ENCODE assay signal across 23 cellular contexts in genomic region chr18:58633874-58634273, GRCh38. TPM values are rescaled to one million over a fixed set of nuclear protein-coding genes. Genes with fewer than 3 reads are reported as not detected.
DNase-seq lines count a peak whose midpoint lies in the region; ATAC-seq and TF ChIP-seq lines count a peak whose summit lies in the region.
"Had no signal": no experiment of that assay in that cellular context is flagged by ENCODE, and none has a peak within 500 bp of the region (broad histone marks: within the 10 kb centered on the region; RNA-seq: fewer than 3 reads in every experiment).

No MANE protein-coding gene starts in this region.

- no peaks in the 10 kb centered on the region for H3F3A ChIP-seq in SK-N-SH (replicated peaks; ENCODE audit: insufficient read depth)

- no peak overlapping the region for H3K4me3 ChIP-seq in SK-N-SH (ENCODE audit: low read depth in 2 of 2, low read length in 1 of 2)
- peak overlapping the region; percentile 11; the same call in 1 of the 2 replicates for H3K4me3 ChIP-seq in GM12865 (ENCODE audit: low read depth, low read length)
- H3K4me3 ChIP-seq in adipocyte (ENCODE audit: low read length) = no peak overlapping the region
- no peak overlapping the region for H3K4me3 ChIP-seq in psoas muscle
- H3K4me3 ChIP-seq in foreskin fibroblast (ENCODE audit: low read depth in 1 of 2, low read length in 2 of 2) = no peak overlapping the region
- H3K4me3 ChIP-seq: K562 had no signal

- no peak for TF ChIP-seq CTCF in SK-N-SH (IDR thresholded peaks at IDR 0.05)
- no peak for TF ChIP-seq CTCF in GM12865 (IDR thresholded peaks at IDR 0.05; ENCODE audit: insufficient read depth, low read depth, low read length, missing control alignments)
- TF ChIP-seq CTCF in psoas muscle (IDR thresholded peaks at IDR 0.05) = no peak
- TF ChIP-seq CTCF in foreskin fibroblast (IDR thresholded peaks at IDR 0.05; ENCODE audit: low read depth, low read length) = no peak

- H3K27me3 ChIP-seq in SK-N-SH (ENCODE audit: insufficient read depth) (no peaks in the 10 kb centered on the region), adipocyte (replicated peaks; ENCODE audit: control insufficient read depth, insufficient read depth, low read length) (no peaks in the 10 kb centered on the region), psoas muscle (ENCODE audit: insufficient read depth in 3 of 3, low read length in 2 of 3) (no peaks in the 10 kb centered on the region)

- H4K20me1 ChIP-seq in SK-N-SH (ENCODE audit: insufficient read depth) = no peaks in the 10 kb centered on the region

- TF ChIP-seq RAD21 in SK-N-SH (IDR thresholded peaks at IDR 0.05; ENCODE audit: low read length) = no peak

- no peak overlapping the region for H3K9ac ChIP-seq in SK-N-SH
- H3K9ac ChIP-seq in adipocyte (ENCODE audit: low read length) = peak overlapping the region; percentile 39

- no peak overlapping the region for H3K4me2 ChIP-seq in SK-N-SH

- H3K27ac ChIP-seq in SK-N-SH (ENCODE audit: low read depth in 2 of 2, low read length in 1 of 2) = no peak overlapping the region
- peak overlapping the region; percentile 79 for H3K27ac ChIP-seq in psoas muscle
- H3K27ac ChIP-seq: 22Rv1 had no signal

- peaks cover under 1 to 6% of the 10 kb centered on the region in 2 experiments; a peak in 3 of 4 replicates for H3K4me1 ChIP-seq in SK-N-SH (ENCODE audit: control insufficient read depth in 1 of 2, insufficient read depth in 2 of 2, low read depth in 1 of 2, low read length in 1 of 2)
- peaks cover 32% of the 10 kb centered on the region for H3K4me1 ChIP-seq in adipocyte (ENCODE audit: control insufficient read depth, insufficient read depth, low read length)
- peaks cover 63% of the 10 kb centered on the region for H3K4me1 ChIP-seq in psoas muscle

- DNase-seq in SK-N-SH = no peak
- peak; percentile 63 for DNase-seq in GM12865 (ENCODE audit: low read depth)
- DNase-seq in adipocyte (ENCODE audit: low read depth) = peak; percentile 52
- no peak for DNase-seq in psoas muscle
- no peak for DNase-seq in DMS153 treated with DMSO at 0.1 percent for 48 hours (lab: John Stamatoyannopoulos, UW; ENCODE audit: unreplicated experiment)
- DNase-seq in foreskin fibroblast = no peak
- DNase-seq in SKM-1 treated with dmso at 0.1 percent for 144 hours (lab: John Stamatoyannopoulos, UW; ENCODE audit: unreplicated experiment) = no peak
- DNase-seq: CD4-positive, alpha-beta memory T cell; DMS53; EL; H7; HFFc6; MV-4-11; NCI-H1694 treated with DMSO at 0.1 percent for 48 hours; NCI-H2227 treated with DMSO at 0.1 percent for 48 hours; NCI-H510A treated with DMSO at 0.1 percent for 48 hours; NCI-H774; PC-3; RPMI8226; SHP77 treated with DMSO at 0.1 percent for 48 hours had no signal

- TF ChIP-seq EP300 in SK-N-SH (IDR thresholded peaks at IDR 0.05; ENCODE audit: borderline replicate concordance in 1 of 2, low read depth in 1 of 2, low read length in 1 of 2) = no peak

- H3K79me2 ChIP-seq in SK-N-SH (ENCODE audit: insufficient read depth) = no peaks in the 10 kb centered on the region

- CTCF ChIA-PET in SK-N-SH (lab: Yijun Ruan, JAX) = no interaction called here

- POLR2A ChIA-PET in SK-N-SH (lab: Yijun Ruan, JAX) = no interaction called here

- no peaks in the 10 kb centered on the region for H3K9me2 ChIP-seq in SK-N-SH

- H3K9me3 ChIP-seq in SK-N-SH (no peaks in the 10 kb centered on the region), adipocyte (ENCODE audit: control insufficient read depth, low read length) (no peaks in the 10 kb centered on the region), psoas muscle (no peaks in the 10 kb centered on the region)

- ATAC-seq in SK-N-SH treated with all-trans-retinoic acid at 6 μM for 48 hours (no peak), psoas muscle (no peak)
- ATAC-seq: K562, PC-3 had no signal

- intact Hi-C loops in psoas muscle (cut with DNase I) = loop anchor here in 1 of 2 donors (5.0 kb wide), 1 partner anchor 38 kb away; the partner anchor contains the start of gene MALT1

- peak overlapping the region; percentile 23; the same call in 1 of the 2 replicates for H2AFZ ChIP-seq in SK-N-SH (ENCODE audit: low read depth)

- H3K36me3 ChIP-seq in SK-N-SH (replicated peaks in 1 of 2; ENCODE audit: control insufficient read depth in 1 of 2, insufficient read depth in 2 of 2, low read length in 1 of 2) (no peaks in the 10 kb centered on the region), adipocyte (ENCODE audit: control insufficient read depth, insufficient read depth, low read length, severe bottlenecking) (no peaks in the 10 kb centered on the region), psoas muscle (ENCODE audit: insufficient read depth in 1 of 2, low read depth in 1 of 2) (no peaks in the 10 kb centered on the region)

TF ChIP-seq in SK-N-SH, 30 proteins besides CTCF, POLR2A, EP300 and RAD21:
- TF ChIP-seq USF2 (IDR thresholded peaks at IDR 0.05; ENCODE audit: borderline replicate concordance, low read depth, low read length) = no peak

TF ChIP-seq in SK-N-SH treated with all-trans-retinoic acid at 6 μM for 48 hours, 23 proteins besides CTCF, POLR2A, EP300 and RAD21:
- no peak for TF ChIP-seq SNAI2 (CRISPR knock-in tag; IDR thresholded peaks at IDR 0.05)
- no peak for TF ChIP-seq ZC3H10 (CRISPR knock-in tag; IDR thresholded peaks at IDR 0.05)
- no peak for TF ChIP-seq TOX (CRISPR knock-in tag; IDR thresholded peaks at IDR 0.05; ENCODE audit: borderline replicate concordance)
- no peak for TF ChIP-seq CSDC2 (CRISPR knock-in tag; IDR thresholded peaks at IDR 0.05)
- TF ChIP-seq POU6F1 (CRISPR knock-in tag; IDR thresholded peaks at IDR 0.05; ENCODE audit: borderline replicate concordance, low read depth) = no peak
- TF ChIP-seq PPARA (CRISPR knock-in tag; IDR thresholded peaks at IDR 0.05; ENCODE audit: borderline replicate concordance) = no peak
- TF ChIP-seq TCF4 (CRISPR knock-in tag; IDR thresholded peaks at IDR 0.05; ENCODE audit: borderline replicate concordance) = no peak
- no peak for TF ChIP-seq CREB5 (CRISPR knock-in tag; IDR thresholded peaks at IDR 0.05; ENCODE audit: low read depth)
- TF ChIP-seq, protein P1, sequence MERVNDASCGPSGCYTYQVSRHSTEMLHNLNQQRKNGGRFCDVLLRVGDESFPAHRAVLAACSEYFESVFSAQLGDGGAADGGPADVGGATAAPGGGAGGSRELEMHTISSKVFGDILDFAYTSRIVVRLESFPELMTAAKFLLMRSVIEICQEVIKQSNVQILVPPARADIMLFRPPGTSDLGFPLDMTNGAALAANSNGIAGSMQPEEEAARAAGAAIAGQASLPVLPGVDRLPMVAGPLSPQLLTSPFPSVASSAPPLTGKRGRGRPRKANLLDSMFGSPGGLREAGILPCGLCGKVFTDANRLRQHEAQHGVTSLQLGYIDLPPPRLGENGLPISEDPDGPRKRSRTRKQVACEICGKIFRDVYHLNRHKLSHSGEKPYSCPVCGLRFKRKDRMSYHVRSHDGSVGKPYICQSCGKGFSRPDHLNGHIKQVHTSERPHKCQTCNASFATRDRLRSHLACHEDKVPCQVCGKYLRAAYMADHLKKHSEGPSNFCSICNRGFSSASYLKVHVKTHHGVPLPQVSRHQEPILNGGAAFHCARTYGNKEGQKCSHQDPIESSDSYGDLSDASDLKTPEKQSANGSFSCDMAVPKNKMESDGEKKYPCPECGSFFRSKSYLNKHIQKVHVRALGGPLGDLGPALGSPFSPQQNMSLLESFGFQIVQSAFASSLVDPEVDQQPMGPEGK (CRISPR knock-in tag; IDR thresholded peaks at IDR 0.05; ENCODE audit: borderline replicate concordance) = no peak

RNA-seq across cellular contexts. Expression of gene ALPK2, which starts 5.0 kb away (rescaled TPM):
- polyA plus RNA-seq in SK-N-SH (2012; rRNA removed) (8.9 and 17.5 TPM in 2 replicates), psoas muscle (10 to 100 TPM in 2 of 3 donors, 1 to 10 TPM in 1; 9.6 to 34.1 (median 22.0) TPM)
- polyA plus RNA-seq in SK-N-SH (2012; cell fraction: cytosol; rRNA removed) = 5.1 and 5.2 TPM in 2 replicates
- 34.0 and 60.6 TPM in 2 replicates for polyA plus RNA-seq in SK-N-SH (2012; cell fraction: nucleus; rRNA removed)
- total RNA-seq in psoas muscle = 100 to 1,000 TPM in 1 of 4 donors, 10 to 100 TPM in 3; 53.8 to 108 (median 63.4) TPM
- total RNA-seq: K562 had no signal
- polyA plus RNA-seq: K562 had no signal

RNA-seq across cellular contexts. Expression of gene MALT1, which starts 37.4 kb away (rescaled TPM):
- 6.6 and 10.0 TPM in 2 replicates for polyA plus RNA-seq in SK-N-SH (2012; rRNA removed)
- polyA plus RNA-seq in SK-N-SH (2012; cell fraction: cytosol; rRNA removed) = 9.1 and 10.1 TPM in 2 replicates
- polyA plus RNA-seq in SK-N-SH (2012; cell fraction: nucleus; rRNA removed) = 6.4 and 16.0 TPM in 2 replicates
- total RNA-seq in psoas muscle = 10 to 100 TPM in 2 of 4 donors, 1 to 10 TPM in 2; 7.1 to 11.2 (median 9.8) TPM
- 10 to 100 TPM in 1 of 3 donors, 1 to 10 TPM in 2; 3.2 to 10.3 (median 6.5) TPM for polyA plus RNA-seq in psoas muscle

Comparison
In these comparisons a context has a peak if more than half of its experiments do, and no peak if none do; other contexts are left out.
1. DNase-seq: peak in GM12865 (single experiment) and adipocyte (single experiment); none in SK-N-SH (single experiment), psoas muscle (0 of 2), DMS153 treated with DMSO at 0.1 percent for 48 hours (single experiment), foreskin fibroblast (0 of 2) and SKM-1 treated with dmso at 0.1 percent for 144 hours (single experiment).